8 cellular contexts compared by ENCODE assay signal in the genomic region with DNA sequence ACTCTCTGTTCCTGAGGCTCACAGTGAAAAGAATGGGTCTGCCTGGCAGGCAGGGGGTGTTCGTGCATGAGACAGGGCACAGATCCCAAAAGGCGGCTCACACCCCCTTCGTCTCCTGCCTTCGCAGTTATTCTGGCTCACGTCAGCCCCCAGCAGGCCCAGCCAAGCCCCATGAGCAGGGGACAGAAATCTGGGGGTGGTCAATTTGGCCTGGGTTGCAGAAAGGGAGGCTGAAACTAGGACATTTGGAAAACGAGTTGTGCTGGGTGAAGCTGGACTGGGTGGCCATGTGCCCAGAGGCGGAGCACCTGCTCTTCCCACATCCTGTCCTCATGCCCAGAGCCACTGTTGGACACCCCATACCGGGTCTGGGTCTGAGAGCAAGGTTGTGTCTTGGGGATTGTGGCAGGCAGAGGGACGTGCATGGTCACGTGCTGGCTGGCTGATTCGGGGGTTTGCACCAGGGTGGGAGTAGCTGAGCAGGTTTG.
DNase-seq lines count a peak whose midpoint lies in the region; ATAC-seq and TF ChIP-seq lines count a peak whose summit lies in the region.

No MANE protein-coding gene starts in this region.

- no peak for ATAC-seq in HG02870 (IDR thresholded peaks at IDR 0.05; ENCODE audit: unreplicated experiment)
- no peak for ATAC-seq in GM18870 (IDR thresholded peaks at IDR 0.05; ENCODE audit: unreplicated experiment)

- H3K4me3 Mint-ChIP-seq in activated CD4-positive, alpha-beta memory T cell treated with anti-CD3 and anti-CD28 coated beads, Interleukin-2, amount 10 ng/mL, durations not matched to agents 7 days and 5 days: no peak overlapping the region
- no peak overlapping the region for H3K4me3 Mint-ChIP-seq in activated CD4-positive, alpha-beta memory T cell treated with anti-CD3 and anti-CD28 coated beads for 36 hours

- no peaks in the 10 kb centered on the region for H3K27me3 Mint-ChIP-seq in activated CD4-positive, alpha-beta memory T cell treated with anti-CD3 and anti-CD28 coated beads, Interleukin-2, amount 10 ng/mL, durations not matched to agents 7 days and 5 days
- H3K27me3 Mint-ChIP-seq in activated CD4-positive, alpha-beta memory T cell treated with anti-CD3 and anti-CD28 coated beads for 36 hours: no peaks in the 10 kb centered on the region

- no peaks in the 10 kb centered on the region for H3K4me1 Mint-ChIP-seq in activated CD4-positive, alpha-beta memory T cell treated with anti-CD3 and anti-CD28 coated beads, Interleukin-2, amount 10 ng/mL, durations not matched to agents 7 days and 5 days
- no peaks in the 10 kb centered on the region for H3K4me1 Mint-ChIP-seq in activated CD4-positive, alpha-beta memory T cell treated with anti-CD3 and anti-CD28 coated beads for 36 hours (ENCODE audit: low read depth)

- H3K9me3 ChIP-seq in tibial artery: no peaks in the 10 kb centered on the region

- H3K36me3 Mint-ChIP-seq in activated CD4-positive, alpha-beta memory T cell treated with anti-CD3 and anti-CD28 coated beads, Interleukin-2, amount 10 ng/mL, durations not matched to agents 7 days and 5 days (ENCODE audit: low read depth): peaks cover 38% of the 10 kb centered on the region
- H3K36me3 Mint-ChIP-seq in activated CD4-positive, alpha-beta memory T cell treated with anti-CD3 and anti-CD28 coated beads for 36 hours: peaks cover 29% of the 10 kb centered on the region

- H3K27ac Mint-ChIP-seq in activated CD4-positive, alpha-beta memory T cell treated with anti-CD3 and anti-CD28 coated beads, Interleukin-2, amount 10 ng/mL, durations not matched to agents 7 days and 5 days: peak overlapping the region; percentile 41
- H3K27ac Mint-ChIP-seq in activated CD4-positive, alpha-beta memory T cell treated with anti-CD3 and anti-CD28 coated beads for 36 hours: no peak overlapping the region

- no peak for TF ChIP-seq CTCF in tibial artery (IDR thresholded peaks at IDR 0.05)

- peaks cover 0 to 66% (median 45%) of the 10 kb centered on the region in 4 donors for H3K4me1 ChIP-seq in tibial artery

- H3K27me3 ChIP-seq in tibial artery: no peaks in the 10 kb centered on the region

- POLR2A ChIA-PET in activated CD4-positive, alpha-beta memory T cell treated with anti-CD3 and anti-CD28 coated beads, Interleukin-2, amount 10 ng/mL, durations not matched to agents 7 days and 5 days (lab: Charles Lee): no interaction called here
- POLR2A ChIA-PET in activated CD4-positive, alpha-beta memory T cell treated with anti-CD3 and anti-CD28 coated beads for 36 hours (lab: Charles Lee): no interaction called here

- H3K36me3 ChIP-seq in tibial artery: peaks cover 6 to 42% (median 22%) of the 10 kb centered on the region in 3 donors

- H3K9me3 Mint-ChIP-seq in activated CD4-positive, alpha-beta memory T cell treated with anti-CD3 and anti-CD28 coated beads, Interleukin-2, amount 10 ng/mL, durations not matched to agents 7 days and 5 days: no peaks in the 10 kb centered on the region
- H3K9me3 Mint-ChIP-seq in activated CD4-positive, alpha-beta memory T cell treated with anti-CD3 and anti-CD28 coated beads for 36 hours: no peaks in the 10 kb centered on the region

- CTCF ChIA-PET in activated CD4-positive, alpha-beta memory T cell treated with anti-CD3 and anti-CD28 coated beads, Interleukin-2, amount 10 ng/mL, durations not matched to agents 7 days and 5 days (lab: Charles Lee): no interaction called here
- CTCF ChIA-PET in activated CD4-positive, alpha-beta memory T cell treated with anti-CD3 and anti-CD28 coated beads for 36 hours (lab: Charles Lee): no interaction called here

- H3K27ac ChIP-seq in tibial artery: peak overlapping the region; percentile 58 to 92

- intact Hi-C loops in activated CD4-positive, alpha-beta memory T cell treated with anti-CD3 and anti-CD28 coated beads for 36 hours (cut with micrococcal nuclease): no loop called here
- intact Hi-C loops in tibial artery (cut with DNase I; ENCODE audit: low total_unique reads): no loop called here

- DNase-seq in activated CD4-positive, alpha-beta memory T cell treated with anti-CD3 and anti-CD28 coated beads, Interleukin-2, amount 10 ng/mL, durations not matched to agents 7 days and 5 days: no peak
- no peak for DNase-seq in activated CD4-positive, alpha-beta memory T cell treated with anti-CD3 and anti-CD28 coated beads for 36 hours
- DNase-seq in cerebellum (ENCODE audit: low spot score): peak; percentile 80
- DNase-seq in myocyte (ENCODE audit: low read depth): peak; percentile 91
- peak; percentile 40 to 92 for DNase-seq in tibial artery
- DNase-seq in NCI-H2171 (lab: John Stamatoyannopoulos, UW): no peak

- H3K4me3 ChIP-seq in tibial artery: no peak overlapping the region

Comparison
In these comparisons a context has a peak if more than half of its experiments do, and no peak if none do; other contexts are left out.
1. DNase-seq: peak in cerebellum (single experiment), myocyte (single experiment) and tibial artery (2 of 2); none in activated CD4-positive, alpha-beta memory T cell treated with anti-CD3 and anti-CD28 coated beads, Interleukin-2, amount 10 ng/mL, durations not matched to agents 7 days and 5 days (single experiment), activated CD4-positive, alpha-beta memory T cell treated with anti-CD3 and anti-CD28 coated beads for 36 hours (single experiment) and NCI-H2171 (single experiment).